ENCODE assay signal across 8 cellular contexts in the genomic region with DNA sequence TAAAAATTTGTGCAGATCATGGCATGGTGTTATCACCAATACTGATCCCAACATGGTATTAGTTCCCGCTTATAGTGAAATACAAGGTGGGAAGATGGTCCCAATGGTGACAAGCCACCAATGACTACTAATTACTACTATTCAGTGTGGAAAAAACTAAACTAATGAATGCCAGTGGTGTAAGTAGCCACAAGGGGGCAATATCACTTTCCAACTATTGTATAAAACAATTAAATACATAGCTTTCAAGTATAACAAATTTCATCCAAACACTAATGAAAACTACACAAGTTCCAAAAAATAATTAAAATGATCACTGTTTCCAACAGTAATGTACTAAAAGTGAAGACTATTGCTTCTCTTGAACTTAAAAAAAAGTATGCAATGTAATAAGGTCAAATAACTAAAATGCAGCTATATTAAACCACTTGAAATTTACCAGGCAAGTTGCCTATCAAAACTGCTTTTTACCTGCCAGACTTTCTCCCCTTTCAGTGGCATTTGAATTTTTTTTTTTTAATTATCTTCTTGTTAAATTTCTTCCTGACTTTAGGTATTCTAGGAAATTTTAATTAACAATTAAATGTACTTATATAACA. TPM values are rescaled to one million over a fixed set of nuclear protein-coding genes. Genes with fewer than 3 reads are reported as not detected.
DNase-seq lines count a peak whose midpoint lies in the region; ATAC-seq and TF ChIP-seq lines count a peak whose summit lies in the region.

No MANE protein-coding gene starts in this region.

- in situ Hi-C loops in GM13976 (cut with MboI; ENCODE audit: low sequenced_read_pairs, unreplicated experiment): loop anchor here (10.0 kb wide), 1 partner anchor 170 kb away; no protein-coding TSS in a partner anchor

- DNase-seq in AG09309 (ENCODE audit: low read depth) (no peak), GM13976 (ENCODE audit: low spot score) (peak; percentile 55), NCI-H446 treated with DMSO at 0.1 percent for 48 hours (lab: John Stamatoyannopoulos, UW) (peak; percentile 35), left kidney (ENCODE audit: low read depth, low spot score) (peak; percentile 61), NCI-H187 (lab: John Stamatoyannopoulos, UW) (no peak), putamen (ENCODE audit: low spot score) (no peak)

- H3K27me3 Mint-ChIP-seq in brain: no peaks in the 10 kb centered on the region

- H3K9me3 Mint-ChIP-seq in brain: no peaks in the 10 kb centered on the region

- TF ChIP-seq CTCF in AG09309 (IDR thresholded peaks at IDR 0.05; ENCODE audit: control insufficient read depth, insufficient read depth, low read depth, low read length, missing control alignments) (peak; percentile 52), GM13976 (IDR thresholded peaks at IDR 0.05; ENCODE audit: borderline replicate concordance, control extremely low read depth, extremely low read depth, insufficient read depth, missing control alignments) (peak; percentile 45), brain (conservative IDR thresholded peaks at IDR 0.05) (peak; percentile 69 to 85)

- H3K36me3 Mint-ChIP-seq in brain: peaks cover 22% of the 10 kb centered on the region

- H3K27ac Mint-ChIP-seq in brain: no peak overlapping the region

- H3K4me3 ChIP-seq in AG09309 (ENCODE audit: control insufficient read depth, low read depth, low read length): no peak overlapping the region

- no peak for ATAC-seq in GM21825 (IDR thresholded peaks at IDR 0.05; ENCODE audit: unreplicated experiment)

- no peak overlapping the region for H3K4me3 Mint-ChIP-seq in brain

- no peaks in the 10 kb centered on the region for H3K4me1 Mint-ChIP-seq in brain

RNA-seq across cellular contexts. Expression of a gene that starts 58.0 kb away (rescaled TPM):
- 2.2 TPM for polyA plus RNA-seq in brain (ENCODE audit: insufficient read depth, low read depth, low replicate concordance)

Comparison
In these comparisons a context has a peak if more than half of its experiments do, and no peak if none do; other contexts are left out.
1. DNase-seq: peak in GM13976 (single experiment), NCI-H446 treated with DMSO at 0.1 percent for 48 hours (single experiment) and left kidney (single experiment); none in AG09309 (single experiment), NCI-H187 (0 of 2) and putamen (single experiment).
2. Peak in every context shown above with its lines, with median percentiles within 50 percentile points of each other: CTCF ChIP-seq.